In the genomic region with DNA sequence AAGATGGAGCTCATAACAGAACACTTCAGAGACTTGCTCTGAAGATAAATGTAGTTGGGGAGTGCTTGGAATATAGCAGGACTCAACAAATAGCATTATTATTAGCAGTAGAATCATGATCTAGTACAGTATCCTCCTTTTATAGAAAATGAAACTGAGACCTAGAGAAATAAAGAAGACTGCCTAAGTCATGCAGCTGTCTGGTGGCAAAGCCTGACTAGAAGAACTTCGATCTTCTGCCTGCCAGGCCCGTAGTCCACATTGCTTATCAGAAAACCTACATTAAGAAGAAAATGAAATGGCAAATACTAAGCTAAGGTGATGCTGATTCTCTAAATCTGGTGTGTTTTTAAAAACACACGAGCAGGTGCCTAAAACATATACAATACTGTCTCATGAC, we compare ENCODE assay signal across 9 cellular contexts. TPM values are rescaled to one million over a fixed set of nuclear protein-coding genes. Genes with fewer than 3 reads are reported as not detected.
DNase-seq lines count a peak whose midpoint lies in the region; ATAC-seq and TF ChIP-seq lines count a peak whose summit lies in the region.
"Had no signal": no experiment of that assay in that cellular context is flagged by ENCODE, and none has a peak within 500 bp of the region (broad histone marks: within the 10 kb centered on the region; RNA-seq: fewer than 3 reads in every experiment).

No MANE protein-coding gene starts in this region.

- WGBS in prostate gland, result 78% methylated on average over 3 of the region's 3 CpGs

- peaks cover 4% of the 10 kb centered on the region; the same call in 1 of the 2 replicates for H4K20me1 ChIP-seq in KMS-11 (ENCODE audit: insufficient read depth)

- peak; percentile 71 for ATAC-seq in GM18907 (IDR thresholded peaks at IDR 0.05; ENCODE audit: unreplicated experiment)

- peak overlapping the region; percentile 92 for H3K27ac Mint-ChIP-seq in HFFc6

- peaks cover 89% of the 10 kb centered on the region for H3K4me1 Mint-ChIP-seq in HFFc6 (ENCODE audit: low read depth)

- TF ChIP-seq CTCF in HFFc6 (IDR thresholded peaks at IDR 0.05), result no peak
- TF ChIP-seq CTCF in KMS-11 (conservative IDR thresholded peaks at IDR 0.05; ENCODE audit: low read depth, low read length), result no peak
- TF ChIP-seq CTCF in prostate gland (IDR thresholded peaks at IDR 0.05), result no peak

- H3K27me3 ChIP-seq in KMS-11 (ENCODE audit: insufficient read depth, low read depth), result no peaks in the 10 kb centered on the region
- H3K27me3 ChIP-seq in muscle layer of duodenum (ENCODE audit: low read depth, low read length), result no peaks in the 10 kb centered on the region
- H3K27me3 ChIP-seq in prostate gland (replicated peaks; ENCODE audit: insufficient read depth), result no peaks in the 10 kb centered on the region

- H3K9me3 ChIP-seq in muscle layer of duodenum (ENCODE audit: control insufficient read depth in 1 of 2, low read length in 2 of 2), result no peaks in the 10 kb centered on the region
- no peaks in the 10 kb centered on the region for H3K9me3 ChIP-seq in prostate gland

- peak overlapping the region; percentile 57 for H3K4me2 ChIP-seq in KMS-11

- no peak for DNase-seq in HFFc6
- no peak for DNase-seq in HUDEP-2 (lab: John Stamatoyannopoulos, UW; ENCODE audit: unreplicated experiment in 76 of 76)
- DNase-seq in prostate gland (ENCODE audit: low spot score), result no peak
- no peak for DNase-seq in central memory CD4-positive, alpha-beta T cell
- DNase-seq in dermis blood vessel endothelial cell, result no peak
- DNase-seq: trophoblast cell had no signal

- no peaks in the 10 kb centered on the region for H3K36me3 ChIP-seq in KMS-11 (ENCODE audit: insufficient read depth)
- H3K36me3 ChIP-seq in muscle layer of duodenum (ENCODE audit: control insufficient read depth in 1 of 2, insufficient read depth in 2 of 2, low read length in 2 of 2), result peaks cover 0 to 18% of the 10 kb centered on the region in 2 donors
- no peaks in the 10 kb centered on the region for H3K36me3 ChIP-seq in prostate gland

- H3K4me1 ChIP-seq in KMS-11 (ENCODE audit: low read depth, poor library complexity, severe bottlenecking) (peaks cover 59% of the 10 kb centered on the region), muscle layer of duodenum (ENCODE audit: control insufficient read depth in 1 of 2, insufficient read depth in 2 of 2, low read length in 2 of 2) (peaks cover 9 to 16% of the 10 kb centered on the region in 2 donors), prostate gland (replicated peaks) (no peaks in the 10 kb centered on the region)

- intact Hi-C loops in prostate gland (cut with DNase I), result no loop called here

- H3K9me3 Mint-ChIP-seq in HFFc6, result peaks cover 3% of the 10 kb centered on the region; the same call in 1 of the 2 replicates

- H3K27me3 Mint-ChIP-seq in HFFc6 (ENCODE audit: insufficient read depth), result no peaks in the 10 kb centered on the region; the same call in none of the 2 replicates

- no peak overlapping the region for H3K9ac ChIP-seq in KMS-11

- TF ChIP-seq POLR2A in prostate gland (IDR thresholded peaks at IDR 0.05), result no peak

- H3K79me2 ChIP-seq in KMS-11 (ENCODE audit: insufficient read depth, low read depth), result peaks cover 31% of the 10 kb centered on the region; the same call in 1 of the 2 replicates

- H3K4me3 ChIP-seq in KMS-11 (IDR thresholded peaks at IDR 0.05; ENCODE audit: insufficient read depth, low read depth, low read length) (no peak overlapping the region), muscle layer of duodenum (ENCODE audit: low read depth in 1 of 2, low read length in 2 of 2) (peak overlapping the region in 1 of 2 donors; percentile 52), prostate gland (no peak overlapping the region)

- H3K4me3 Mint-ChIP-seq in HFFc6, result peak overlapping the region; percentile 88

- H3K27ac ChIP-seq in KMS-11 (peak overlapping the region; percentile 54; the same call in 1 of the 2 replicates), muscle layer of duodenum (ENCODE audit: low read length) (peak overlapping the region; percentile 40), prostate gland (no peak overlapping the region)

- peaks cover 58% of the 10 kb centered on the region for H3K36me3 Mint-ChIP-seq in HFFc6 (ENCODE audit: low read depth)

- H2AFZ ChIP-seq in KMS-11 (ENCODE audit: low read depth), result no peak overlapping the region

RNA-seq across cellular contexts. Expression of gene DST, which starts 46.4 kb away (rescaled TPM):
- total RNA-seq in HFFc6 (2021; fragmentation: NEBNext Ultra II Directional; extraction: Animal tissue kit (Norgen Biotek cat#: 25700)), result 100 to 1,000 TPM; 246 to 408 (median 279) TPM
- 100 to 1,000 TPM; 131 to 242 TPM for total RNA-seq in prostate gland
- 199 and 265 TPM in 2 replicates for total RNA-seq in dermis blood vessel endothelial cell

Comparison
In these comparisons a context has a peak if more than half of its experiments do, and no peak if none do; other contexts are left out.
1. H3K27ac ChIP-seq: peak in KMS-11 (single experiment) and muscle layer of duodenum (single experiment); none in prostate gland (0 of 2).